8 cellular contexts compared by ENCODE assay signal in genomic region chr1:87331319-87332269, GRCh38. TPM values are rescaled to one million over a fixed set of nuclear protein-coding genes. Genes with fewer than 3 reads are reported as not detected.
DNase-seq lines count a peak whose midpoint lies in the region; ATAC-seq, FAIRE-seq and TF ChIP-seq lines count a peak whose summit lies in the region.

No MANE protein-coding gene starts in this region.

- H3K9ac ChIP-seq in OCI-LY3 (ENCODE audit: low read length) (peak overlapping the region; percentile 46), fibroblast of lung (ENCODE audit: insufficient read depth, low read length) (peak overlapping the region; percentile 50)

- peak; percentile 19 for ATAC-seq in HG03064 (IDR thresholded peaks at IDR 0.05; ENCODE audit: low read depth, unreplicated experiment)
- ATAC-seq in stimulated activated naive CD8-positive, alpha-beta T cell treated with anti-CD3 and anti-CD28 coated beads, Interleukin-15, amount 100 ng/mL, for 72 hours: peak; percentile 1

- no peak for TF ChIP-seq POLR2A in GM12891 (IDR thresholded peaks at IDR 0.05; ENCODE audit: low read depth, low read length)

- H3K4me1 ChIP-seq in OCI-LY3 (ENCODE audit: low read length): peaks cover 40% of the 10 kb centered on the region
- H3K4me1 ChIP-seq in fibroblast of lung (ENCODE audit: control insufficient read depth, extremely low read depth, insufficient read depth, low read length): peaks cover 5% of the 10 kb centered on the region

- H3K27me3 ChIP-seq in OCI-LY3 (ENCODE audit: low read depth, low read length) (peaks cover 18% of the 10 kb centered on the region), fibroblast of lung (ENCODE audit: control insufficient read depth, insufficient read depth, low read length) (no peaks in the 10 kb centered on the region)

- H3K4me3 ChIP-seq in OCI-LY3 (ENCODE audit: low read length) (peak overlapping the region; percentile 91), fibroblast of lung (replicated peaks in 1 of 4; ENCODE audit: control extremely low read depth in 1 of 4, insufficient read depth in 1 of 4, low read depth in 3 of 4, low read length in 4 of 4) (peak overlapping the region; percentile 75 to 95 (median 86))

- H3K36me3 ChIP-seq in OCI-LY3 (replicated peaks; ENCODE audit: low read depth, low read length) (peaks cover 13% of the 10 kb centered on the region), fibroblast of lung (ENCODE audit: control insufficient read depth, insufficient read depth, low read length) (no peaks in the 10 kb centered on the region)

- peaks cover 25% of the 10 kb centered on the region for H3K36me3 Mint-ChIP-seq in activated T-helper 1 cell treated with anti-CD3 and anti-CD28 coated beads, Interleukin-12 subunit alpha, Interleukin-12 subunit beta, Interleukin-2, Interleukin-4 antibody, amounts not matched to agents 30 ng/mL and 10 ng/mL and 1 ng/mL, durations not matched to agents 14 hours and 24 hours and 36 hours (ENCODE audit: low read depth)

- H2AFZ ChIP-seq in OCI-LY3 (ENCODE audit: low read depth, low read length): no peak overlapping the region
- peak overlapping the region; percentile 71 for H2AFZ ChIP-seq in fibroblast of lung (ENCODE audit: low read length)

- H4K20me1 ChIP-seq in OCI-LY3 (ENCODE audit: insufficient read depth, low read length) (peaks cover 14% of the 10 kb centered on the region), fibroblast of lung (ENCODE audit: control insufficient read depth, extremely low read depth, insufficient read depth, low read length) (peaks cover 2% of the 10 kb centered on the region)

- H3K4me2 ChIP-seq in OCI-LY3 (ENCODE audit: low read length): peak overlapping the region; percentile 98
- H3K4me2 ChIP-seq in fibroblast of lung (ENCODE audit: extremely low read depth, insufficient read depth, low read length): peak overlapping the region; percentile 100

- H3K27ac ChIP-seq in OCI-LY3 (ENCODE audit: low read length) (no peak overlapping the region), fibroblast of lung (ENCODE audit: insufficient read depth, low read length) (peak overlapping the region; percentile 77)

- no peaks in the 10 kb centered on the region for H3K9me3 ChIP-seq in OCI-LY3 (ENCODE audit: insufficient read depth, low read length)
- no peaks in the 10 kb centered on the region for H3K9me3 ChIP-seq in fibroblast of lung (ENCODE audit: control insufficient read depth, insufficient read depth, low read depth, low read length)

- H3K27ac Mint-ChIP-seq in activated T-helper 1 cell treated with anti-CD3 and anti-CD28 coated beads, Interleukin-12 subunit alpha, Interleukin-12 subunit beta, Interleukin-2, Interleukin-4 antibody, amounts not matched to agents 30 ng/mL and 10 ng/mL and 1 ng/mL, durations not matched to agents 14 hours and 24 hours and 36 hours: peak overlapping the region; percentile 99
- H3K27ac Mint-ChIP-seq in stimulated activated naive CD8-positive, alpha-beta T cell treated with anti-CD3 and anti-CD28 coated beads, Interleukin-15, amount 100 ng/mL, for 72 hours: peak overlapping the region; percentile 15 to 94

- peaks cover 63% of the 10 kb centered on the region for H3K4me1 Mint-ChIP-seq in activated T-helper 1 cell treated with anti-CD3 and anti-CD28 coated beads, Interleukin-12 subunit alpha, Interleukin-12 subunit beta, Interleukin-2, Interleukin-4 antibody, amounts not matched to agents 30 ng/mL and 10 ng/mL and 1 ng/mL, durations not matched to agents 14 hours and 24 hours and 36 hours (ENCODE audit: low read depth)
- peaks cover 52% of the 10 kb centered on the region for H3K4me1 Mint-ChIP-seq in stimulated activated naive CD8-positive, alpha-beta T cell treated with anti-CD3 and anti-CD28 coated beads, Interleukin-15, amount 100 ng/mL, for 72 hours

- H3K79me2 ChIP-seq in OCI-LY3 (ENCODE audit: low read length) (no peaks in the 10 kb centered on the region), fibroblast of lung (ENCODE audit: control insufficient read depth, insufficient read depth, low read length) (peaks cover 70% of the 10 kb centered on the region)

- TF ChIP-seq CTCF in OCI-LY3 (IDR thresholded peaks at IDR 0.05; ENCODE audit: low read depth, low read length) (0 out of 2 replicates have a peak, but pooled peaks have one; percentile 6), fibroblast of lung (conservative IDR thresholded peaks at IDR 0.05 in 1 of 2, IDR thresholded peaks at IDR 0.05 in 1 of 2; ENCODE audit: low read depth in 1 of 2, low read length in 2 of 2) (peak in 1 of 2 donors; percentile 10)

- peak; percentile 52 for FAIRE-seq in GM12891 (lab: Jason Lieb, UNC)

- H3K27me3 Mint-ChIP-seq in activated T-helper 1 cell treated with anti-CD3 and anti-CD28 coated beads, Interleukin-12 subunit alpha, Interleukin-12 subunit beta, Interleukin-2, Interleukin-4 antibody, amounts not matched to agents 30 ng/mL and 10 ng/mL and 1 ng/mL, durations not matched to agents 14 hours and 24 hours and 36 hours (ENCODE audit: insufficient read depth): no peaks in the 10 kb centered on the region
- no peaks in the 10 kb centered on the region for H3K27me3 Mint-ChIP-seq in stimulated activated naive CD8-positive, alpha-beta T cell treated with anti-CD3 and anti-CD28 coated beads, Interleukin-15, amount 100 ng/mL, for 72 hours

- H3K9me3 Mint-ChIP-seq in activated T-helper 1 cell treated with anti-CD3 and anti-CD28 coated beads, Interleukin-12 subunit alpha, Interleukin-12 subunit beta, Interleukin-2, Interleukin-4 antibody, amounts not matched to agents 30 ng/mL and 10 ng/mL and 1 ng/mL, durations not matched to agents 14 hours and 24 hours and 36 hours: no peaks in the 10 kb centered on the region
- H3K9me3 Mint-ChIP-seq in stimulated activated naive CD8-positive, alpha-beta T cell treated with anti-CD3 and anti-CD28 coated beads, Interleukin-15, amount 100 ng/mL, for 72 hours: no peaks in the 10 kb centered on the region

- intact Hi-C loops in activated T-helper 1 cell treated with anti-CD3 and anti-CD28 coated beads, Interleukin-12 subunit alpha, Interleukin-12 subunit beta, Interleukin-2, Interleukin-4 antibody, amounts not matched to agents 30 ng/mL and 10 ng/mL and 1 ng/mL, durations not matched to agents 14 hours and 24 hours and 36 hours (cut with micrococcal nuclease): loop anchor here (5.0 to 10.0 kb wide), 5 partner anchors 284 to 1624 kb away; partner anchors contain the start of genes GTF2B, ODF2L and ZNHIT6

- DNase-seq in GM12891 (ENCODE audit: insufficient read length, low spot score): no peak
- DNase-seq in activated T-helper 1 cell treated with anti-CD3 and anti-CD28 coated beads, Interleukin-12 subunit alpha, Interleukin-12 subunit beta, Interleukin-2, Interleukin-4 antibody, amounts not matched to agents 30 ng/mL and 10 ng/mL and 1 ng/mL, durations not matched to agents 14 hours and 24 hours and 36 hours (ENCODE audit: low spot score): peak; percentile 68
- DNase-seq in fibroblast of lung (ENCODE audit: low read depth in 2 of 2): peak; percentile 72 to 79
- peak; percentile 58 for DNase-seq in myocyte (ENCODE audit: low read depth)
- DNase-seq in stimulated activated naive CD8-positive, alpha-beta T cell treated with anti-CD3 and anti-CD28 coated beads, Interleukin-15, amount 100 ng/mL, for 72 hours: peak; percentile 46 to 53
- DNase-seq in NCI-H2107 treated with DMSO at 0.1 percent for 48 hours (lab: John Stamatoyannopoulos, UW; ENCODE audit: unreplicated experiment): no peak

- H3K4me3 Mint-ChIP-seq in activated T-helper 1 cell treated with anti-CD3 and anti-CD28 coated beads, Interleukin-12 subunit alpha, Interleukin-12 subunit beta, Interleukin-2, Interleukin-4 antibody, amounts not matched to agents 30 ng/mL and 10 ng/mL and 1 ng/mL, durations not matched to agents 14 hours and 24 hours and 36 hours: peak overlapping the region; percentile 93
- H3K4me3 Mint-ChIP-seq in stimulated activated naive CD8-positive, alpha-beta T cell treated with anti-CD3 and anti-CD28 coated beads, Interleukin-15, amount 100 ng/mL, for 72 hours: peak overlapping the region; percentile 85 to 94

TF ChIP-seq in GM12891, 5 proteins besides CTCF, POLR2A, EP300 and RAD21:
- TF ChIP-seq POU2F2 (IDR thresholded peaks at IDR 0.05; ENCODE audit: low read depth, low read length) (no peak), POLR2AphosphoS5 (IDR thresholded peaks at IDR 0.05; ENCODE audit: low read depth, low read length) (no peak), PAX5 (IDR thresholded peaks at IDR 0.05; ENCODE audit: insufficient read depth, low read length, severe bottlenecking) (no peak), SPI1 (IDR thresholded peaks at IDR 0.05; ENCODE audit: low read depth, low read length) (no peak), TAF1 (IDR thresholded peaks at IDR 0.05; ENCODE audit: low read depth, low read length) (no peak)

RNA-seq across cellular contexts. Expression of gene LMO4, which starts 2.9 kb away (rescaled TPM):
- polyA plus RNA-seq in GM12891 (2012; ENCODE audit: low read depth, missing spikeins): 3.5 TPM
- 41.1 and 47.8 TPM in 2 replicates for total RNA-seq in activated T-helper 1 cell treated with anti-CD3 and anti-CD28 coated beads, Interleukin-12 subunit alpha, Interleukin-12 subunit beta, Interleukin-2, Interleukin-4 antibody, amounts not matched to agents 30 ng/mL and 10 ng/mL and 1 ng/mL, durations not matched to agents 14 hours and 24 hours and 36 hours
- 54.4 and 61.9 TPM in 2 replicates for total RNA-seq in fibroblast of lung
- 91.4 and 101 TPM in 2 replicates for polyA plus RNA-seq in fibroblast of lung
- polyA plus RNA-seq in fibroblast of lung (2012): 65.2 and 72.5 TPM in 2 replicates
- polyA minus RNA-seq in fibroblast of lung (ENCODE audit: low replicate concordance): 35.6 and 41.9 TPM in 2 replicates
- total RNA-seq in myocyte: 24.4 and 28.0 TPM in 2 replicates
- 30.9 TPM for polyA plus RNA-seq in myocyte (2012)

Comparison
In these comparisons a context has a peak if more than half of its experiments do, and no peak if none do; other contexts are left out.
1. DNase-seq: peak in activated T-helper 1 cell treated with anti-CD3 and anti-CD28 coated beads, Interleukin-12 subunit alpha, Interleukin-12 subunit beta, Interleukin-2, Interleukin-4 antibody, amounts not matched to agents 30 ng/mL and 10 ng/mL and 1 ng/mL, durations not matched to agents 14 hours and 24 hours and 36 hours (single experiment), fibroblast of lung (2 of 2), myocyte (single experiment) and stimulated activated naive CD8-positive, alpha-beta T cell treated with anti-CD3 and anti-CD28 coated beads, Interleukin-15, amount 100 ng/mL, for 72 hours (2 of 2); none in GM12891 (single experiment) and NCI-H2107 treated with DMSO at 0.1 percent for 48 hours (single experiment).